26 cellular contexts compared by ENCODE assay signal in the genomic region with DNA sequence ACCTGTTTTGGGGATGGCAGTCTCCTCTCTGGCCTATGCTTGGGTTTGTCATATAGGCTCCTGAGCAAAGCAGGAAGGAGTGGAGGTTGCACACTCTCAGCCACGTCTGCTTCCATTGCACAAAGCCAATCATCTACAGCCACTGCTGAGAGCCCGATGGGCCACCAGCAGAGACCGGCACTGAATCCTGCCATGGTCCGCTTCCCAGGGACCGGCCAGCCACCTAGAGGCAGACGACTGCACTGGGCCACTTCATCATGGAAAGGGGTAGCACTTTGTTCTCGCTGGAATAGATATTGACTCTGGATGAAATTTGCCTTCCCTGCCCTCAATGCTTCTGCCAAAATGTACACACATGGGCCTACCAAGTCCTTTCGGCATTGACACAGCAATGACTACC. TPM values are rescaled to one million over a fixed set of nuclear protein-coding genes. Genes with fewer than 3 reads are reported as not detected.
"Had no signal": no experiment of that assay in that cellular context is flagged by ENCODE, and none has a peak within 500 bp of the region (broad histone marks: within the 10 kb centered on the region; RNA-seq: fewer than 3 reads in every experiment).

No MANE protein-coding gene starts in this region.

- H3K36me3 Mint-ChIP-seq: activated naive CD4-positive, alpha-beta T cell treated with anti-CD3 and anti-CD28 coated beads, Interleukin-2, amount 50 U/mL, for 72 hours had no signal

- H3K4me2 ChIP-seq: hepatocyte had no signal

- H3K4me1 ChIP-seq: body of pancreas, left lung, prostate gland, right atrium auricular region, transverse colon, vagina had no signal

- FAIRE-seq: islet of Langerhans had no signal

- H3K9me3 ChIP-seq: body of pancreas, left lung, prostate gland, right atrium auricular region, suprapubic skin, transverse colon, vagina had no signal

- H3K36me3 ChIP-seq: left lung, prostate gland, right atrium auricular region, suprapubic skin, transverse colon, vagina had no signal

- H3K27ac ChIP-seq: body of pancreas, hepatocyte, left lung, prostate gland, right atrium auricular region, skin epidermis, suprapubic skin, transverse colon, vagina had no signal

- ATAC-seq: activated naive CD4-positive, alpha-beta T cell treated with anti-CD3 and anti-CD28 coated beads, Interleukin-2, amount 50 U/mL, for 72 hours; activated T-cell treated with anti-CD3 and anti-CD28 coated beads, Interleukin-2, amount 50 U/mL, for 72 hours; body of pancreas; left lung had no signal

- H3K4me3 Mint-ChIP-seq: activated T-cell treated with anti-CD3 and anti-CD28 coated beads, Interleukin-2, amount 50 U/mL, for 72 hours; stimulated activated naive CD8-positive, alpha-beta T cell treated with anti-CD3 and anti-CD28 coated beads, Interleukin-15, Interleukin-2, amounts not matched to agents 100 ng/mL and 50 ng/mL, for 24 hours; T-helper 1 cell treated with Interleukin-12 subunit alpha and Interleukin-12 subunit beta and Interleukin-4 antibody, amounts not matched to agents 30 μg/mL and 1 μg/mL, for 36 hours had no signal

- H3K27ac Mint-ChIP-seq: activated naive CD4-positive, alpha-beta T cell treated with anti-CD3 and anti-CD28 coated beads, Interleukin-2, amount 50 U/mL, for 72 hours; activated T-cell treated with anti-CD3 and anti-CD28 coated beads, Interleukin-2, amount 50 U/mL, for 72 hours; stimulated activated naive CD8-positive, alpha-beta T cell treated with anti-CD3 and anti-CD28 coated beads, Interleukin-15, Interleukin-2, amounts not matched to agents 100 ng/mL and 50 ng/mL, for 24 hours; T-helper 1 cell treated with Interleukin-12 subunit alpha and Interleukin-12 subunit beta and Interleukin-4 antibody, amounts not matched to agents 30 μg/mL and 1 μg/mL, for 36 hours had no signal

- H2AFZ ChIP-seq: hepatocyte had no signal

- H3K4me3 ChIP-seq: body of pancreas, hepatocyte, left lung, prostate gland, right atrium auricular region, skin epidermis, suprapubic skin, transverse colon, vagina had no signal

- DNase-seq: activated CD4-positive, alpha-beta T cell treated with anti-CD3 and anti-CD28 coated beads for 1 hour; activated gamma-delta T cell treated with Interleukin-2 at 50 U/mL for 16 hours; activated T-cell treated with anti-CD3 and anti-CD28 coated beads, Interleukin-2, amount 50 U/mL, for 72 hours; body of pancreas; central memory CD4-positive, alpha-beta T cell; effector memory CD4-positive, alpha-beta T cell; foreskin fibroblast; midbrain; stimulated activated CD4-positive, alpha-beta T cell treated with anti-CD3 and anti-CD28 coated beads, Interleukin-15, amount 100 ng/mL, for 24 hours; stimulated activated CD4-positive, alpha-beta T cell treated with anti-CD3 and anti-CD28 coated beads, Interleukin-2, amount 100 ng/mL, for 48 hours; transverse colon had no signal

- H3K27me3 ChIP-seq: body of pancreas, hepatocyte, left lung, right atrium auricular region, transverse colon, vagina had no signal

- H3K79me2 ChIP-seq: hepatocyte had no signal

- H3K9me3 Mint-ChIP-seq: activated naive CD4-positive, alpha-beta T cell treated with anti-CD3 and anti-CD28 coated beads, Interleukin-2, amount 50 U/mL, for 72 hours; activated T-cell treated with anti-CD3 and anti-CD28 coated beads, Interleukin-2, amount 50 U/mL, for 72 hours; stimulated activated naive CD8-positive, alpha-beta T cell treated with anti-CD3 and anti-CD28 coated beads, Interleukin-15, Interleukin-2, amounts not matched to agents 100 ng/mL and 50 ng/mL, for 24 hours; T-helper 1 cell treated with Interleukin-12 subunit alpha and Interleukin-12 subunit beta and Interleukin-4 antibody, amounts not matched to agents 30 μg/mL and 1 μg/mL, for 36 hours had no signal

RNA-seq across cellular contexts. Expression of gene DLK1, which starts 22.3 kb away (rescaled TPM):
- total RNA-seq: activated CD8-positive, alpha-beta memory T cell treated with anti-CD3 and anti-CD28 coated beads for 36 hours; activated naive CD4-positive, alpha-beta T cell treated with anti-CD3 and anti-CD28 coated beads, Interleukin-2, amount 50 U/mL, for 72 hours; activated T-cell treated with anti-CD3 and anti-CD28 coated beads, Interleukin-2, amount 50 U/mL, for 72 hours; glomerular endothelial cell; lung microvascular endothelial cell; osteoblast; right atrium auricular region; suprapubic skin; transverse colon had no signal
